9 cellular contexts compared by ENCODE assay signal in genomic region chr6:63904844-63905243, GRCh38.
A peak's percentile ranks its signal among the peaks of the same experiment; 100 is the strongest.
DNase-seq lines count a peak whose midpoint lies in the region; ATAC-seq, FAIRE-seq and TF ChIP-seq lines count a peak whose summit lies in the region.
"Had no signal": no experiment of that assay in that cellular context is flagged by ENCODE, and none has a peak within 500 bp of the region (broad histone marks: within the 10 kb centered on the region; RNA-seq: fewer than 3 reads in every experiment).

No MANE protein-coding gene starts in this region.

- H3K9me3 Mint-ChIP-seq in naive thymus-derived CD4-positive, alpha-beta T cell = peaks cover 0 to 2% (median 0%) of the 10 kb centered on the region in 11 donors
- H3K9me3 Mint-ChIP-seq in activated T-helper 17 cell treated with anti-CD3 and anti-CD28 coated beads, Interleukin-2, amount 50 U/mL, for 72 hours = no peaks in the 10 kb centered on the region
- no peaks in the 10 kb centered on the region for H3K9me3 Mint-ChIP-seq in Caco-2 (ENCODE audit: unreplicated experiment)

- POLR2A ChIA-PET in naive thymus-derived CD4-positive, alpha-beta T cell (lab: Charles Lee) = no interaction called here
- POLR2A ChIA-PET in Caco-2 (lab: Charles Lee) = no interaction called here

- no peak overlapping the region for H3K4me3 ChIP-seq in adipocyte (ENCODE audit: low read length)
- no peak overlapping the region for H3K4me3 ChIP-seq in naive thymus-derived CD4-positive, alpha-beta T cell (ENCODE audit: low read length)
- H3K4me3 ChIP-seq in Caco-2 (ENCODE audit: low read depth, low read length) = no peak overlapping the region

- no peak for FAIRE-seq in HTR-8/SVneo (lab: Jason Lieb, UNC)
- FAIRE-seq: islet of Langerhans had no signal

- no peak overlapping the region for H3K9ac ChIP-seq in adipocyte (ENCODE audit: low read length)

- H3K36me3 ChIP-seq in adipocyte (ENCODE audit: control insufficient read depth, insufficient read depth, low read length, severe bottlenecking) (no peaks in the 10 kb centered on the region), Caco-2 (ENCODE audit: control insufficient read depth, insufficient read depth, low read length) (no peaks in the 10 kb centered on the region)
- H3K36me3 ChIP-seq in naive thymus-derived CD4-positive, alpha-beta T cell (ENCODE audit: control insufficient read depth in 2 of 3, insufficient read depth in 3 of 3, low read length in 3 of 3) = no peaks in the 10 kb centered on the region

- no peak for TF ChIP-seq CTCF in Caco-2 (IDR thresholded peaks at IDR 0.05; ENCODE audit: insufficient read depth in 1 of 2, low read depth in 1 of 2, low read length in 1 of 2, severe bottlenecking in 1 of 2, unreplicated experiment in 1 of 2)

- H3K27me3 ChIP-seq in adipocyte (replicated peaks; ENCODE audit: control insufficient read depth, insufficient read depth, low read length) = no peaks in the 10 kb centered on the region
- no peaks in the 10 kb centered on the region for H3K27me3 ChIP-seq in naive thymus-derived CD4-positive, alpha-beta T cell (ENCODE audit: control insufficient read depth in 2 of 2, insufficient read depth in 2 of 2, low read length in 2 of 2)
- no peaks in the 10 kb centered on the region for H3K27me3 ChIP-seq in Caco-2 (replicated peaks; ENCODE audit: control insufficient read depth, insufficient read depth, low read length)

- H3K27ac ChIP-seq in naive thymus-derived CD4-positive, alpha-beta T cell (ENCODE audit: low read depth, low read length) = no peak overlapping the region

- no peak overlapping the region for H3K27ac Mint-ChIP-seq in naive thymus-derived CD4-positive, alpha-beta T cell
- no peak overlapping the region for H3K27ac Mint-ChIP-seq in activated T-helper 17 cell treated with anti-CD3 and anti-CD28 coated beads, Interleukin-2, amount 50 U/mL, for 72 hours
- H3K27ac Mint-ChIP-seq in Caco-2 (ENCODE audit: unreplicated experiment) = no peak overlapping the region

- H3K9me3 ChIP-seq in adipocyte (ENCODE audit: control insufficient read depth, low read length) (no peaks in the 10 kb centered on the region), Caco-2 (no peaks in the 10 kb centered on the region)
- H3K9me3 ChIP-seq in naive thymus-derived CD4-positive, alpha-beta T cell (ENCODE audit: control insufficient read depth in 2 of 3, low read length in 3 of 3) = no peaks in the 10 kb centered on the region

- peak; percentile 39 for DNase-seq in HTR-8/SVneo (ENCODE audit: insufficient read length, low spot score)
- peak; percentile 43 for DNase-seq in adipocyte (ENCODE audit: low read depth)
- no peak for DNase-seq in naive thymus-derived CD4-positive, alpha-beta T cell
- DNase-seq in DMS153 treated with DMSO at 0.1 percent for 48 hours (lab: John Stamatoyannopoulos, UW; ENCODE audit: unreplicated experiment) = no peak
- no peak for DNase-seq in Caco-2

- H3K27me3 Mint-ChIP-seq in naive thymus-derived CD4-positive, alpha-beta T cell = peaks cover 0 to 3% (median 0%) of the 10 kb centered on the region in 5 donors
- H3K27me3 Mint-ChIP-seq in activated T-helper 17 cell treated with anti-CD3 and anti-CD28 coated beads, Interleukin-2, amount 50 U/mL, for 72 hours = no peaks in the 10 kb centered on the region
- peaks cover 2% of the 10 kb centered on the region for H3K27me3 Mint-ChIP-seq in Caco-2 (ENCODE audit: insufficient read depth, unreplicated experiment)

- CTCF ChIA-PET in naive thymus-derived CD4-positive, alpha-beta T cell (lab: Charles Lee) = no interaction called here
- CTCF ChIA-PET in Caco-2 (lab: Charles Lee) = no interaction called here

- H3K4me1 ChIP-seq in adipocyte (ENCODE audit: control insufficient read depth, insufficient read depth, low read length) (no peaks in the 10 kb centered on the region), Caco-2 (no peaks in the 10 kb centered on the region)
- no peaks in the 10 kb centered on the region for H3K4me1 ChIP-seq in naive thymus-derived CD4-positive, alpha-beta T cell (ENCODE audit: control insufficient read depth in 2 of 2, insufficient read depth in 2 of 2, low read length in 2 of 2)

- no TSS peak for BruUV-seq in Caco-2 (replicated peaks; lab: Mats Ljungman, UMichigan)

- intact Hi-C loops in naive thymus-derived CD4-positive, alpha-beta T cell (cut with micrococcal nuclease) = no loop called here
- intact Hi-C loops in Caco-2 (cut with micrococcal nuclease; ENCODE audit: unreplicated experiment) = no loop called here

- H3K4me3 Mint-ChIP-seq in naive thymus-derived CD4-positive, alpha-beta T cell = no peak overlapping the region
- no peak overlapping the region for H3K4me3 Mint-ChIP-seq in activated T-helper 17 cell treated with anti-CD3 and anti-CD28 coated beads, Interleukin-2, amount 50 U/mL, for 72 hours
- H3K4me3 Mint-ChIP-seq in Caco-2 (ENCODE audit: unreplicated experiment) = no peak overlapping the region

- no peaks in the 10 kb centered on the region for H3K4me1 Mint-ChIP-seq in naive thymus-derived CD4-positive, alpha-beta T cell
- no peaks in the 10 kb centered on the region for H3K4me1 Mint-ChIP-seq in activated T-helper 17 cell treated with anti-CD3 and anti-CD28 coated beads, Interleukin-2, amount 50 U/mL, for 72 hours
- no peaks in the 10 kb centered on the region for H3K4me1 Mint-ChIP-seq in Caco-2 (ENCODE audit: low read depth, unreplicated experiment)

- no peaks in the 10 kb centered on the region for H3K36me3 Mint-ChIP-seq in naive thymus-derived CD4-positive, alpha-beta T cell
- H3K36me3 Mint-ChIP-seq in activated T-helper 17 cell treated with anti-CD3 and anti-CD28 coated beads, Interleukin-2, amount 50 U/mL, for 72 hours (ENCODE audit: low read depth) = no peaks in the 10 kb centered on the region
- no peaks in the 10 kb centered on the region for H3K36me3 Mint-ChIP-seq in Caco-2 (ENCODE audit: insufficient read depth, unreplicated experiment)

- ATAC-seq in GM18870 (IDR thresholded peaks at IDR 0.05; ENCODE audit: unreplicated experiment) (peak; percentile 67), GM21515 (IDR thresholded peaks at IDR 0.05; ENCODE audit: unreplicated experiment) (no peak)
- ATAC-seq in naive thymus-derived CD4-positive, alpha-beta T cell = peak; percentile 66
- ATAC-seq in activated T-helper 17 cell treated with anti-CD3 and anti-CD28 coated beads, Interleukin-2, amount 50 U/mL, for 72 hours (replicated peaks) = no peak

Comparison
In these comparisons a context has a peak if more than half of its experiments do, and no peak if none do; other contexts are left out.
1. ATAC-seq: peak in GM18870 (single experiment) and naive thymus-derived CD4-positive, alpha-beta T cell (single experiment); none in activated T-helper 17 cell treated with anti-CD3 and anti-CD28 coated beads, Interleukin-2, amount 50 U/mL, for 72 hours (single experiment) and GM21515 (single experiment).
2. DNase-seq: peak in HTR-8/SVneo (single experiment) and adipocyte (single experiment); none in naive thymus-derived CD4-positive, alpha-beta T cell (0 of 9), DMS153 treated with DMSO at 0.1 percent for 48 hours (single experiment) and Caco-2 (0 of 2).